Comparison of ENCODE assay signal across 1 cellular context in genomic region chr10:96377816-96378294, GRCh38.
TF ChIP-seq lines count a peak whose summit lies in the region.

No MANE protein-coding gene starts in this region.

TF ChIP-seq in K562, 482 proteins besides CTCF, POLR2A, EP300 and RAD21 (continued from another document):
- TF ChIP-seq HMBOX1 (IDR thresholded peaks at IDR 0.05) (no peak), RBFOX2 (IDR thresholded peaks at IDR 0.05; ENCODE audit: low read depth, low read length) (no peak)
- TF ChIP-seq, protein P1, sequence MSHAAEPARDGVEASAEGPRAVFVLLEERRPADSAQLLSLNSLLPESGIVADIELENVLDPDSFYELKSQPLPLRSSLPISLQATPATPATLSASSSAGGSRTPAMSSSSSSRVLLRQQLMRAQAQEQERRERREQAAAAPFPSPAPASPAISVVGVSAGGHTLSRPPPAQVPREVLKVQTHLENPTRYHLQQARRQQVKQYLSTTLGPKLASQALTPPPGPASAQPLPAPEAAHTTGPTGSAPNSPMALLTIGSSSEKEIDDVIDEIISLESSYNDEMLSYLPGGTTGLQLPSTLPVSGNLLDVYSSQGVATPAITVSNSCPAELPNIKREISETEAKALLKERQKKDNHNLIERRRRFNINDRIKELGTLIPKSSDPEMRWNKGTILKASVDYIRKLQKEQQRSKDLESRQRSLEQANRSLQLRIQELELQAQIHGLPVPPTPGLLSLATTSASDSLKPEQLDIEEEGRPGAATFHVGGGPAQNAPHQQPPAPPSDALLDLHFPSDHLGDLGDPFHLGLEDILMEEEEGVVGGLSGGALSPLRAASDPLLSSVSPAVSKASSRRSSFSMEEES (CRISPR knock-in tag; IDR thresholded peaks at IDR 0.05) = no peak
TF ChIP-seq in K562: peak in this region for 0.
